Comparison of ENCODE assay signal across 8 cellular contexts in genomic region chr16:4253012-4253393, GRCh38. TPM values are rescaled to one million over a fixed set of nuclear protein-coding genes. Genes with fewer than 3 reads are reported as not detected.
DNase-seq lines count a peak whose midpoint lies in the region; TF ChIP-seq lines count a peak whose summit lies in the region.
"Not testable (repeated sequence)": the region's sequence is repeated elsewhere in the genome, so short reads cannot be mapped to it uniquely, and the experiment has no call there.

No MANE protein-coding gene starts in this region.

- peak overlapping the region; percentile 78 for H3K27ac ChIP-seq in C4-2B
- H3K27ac ChIP-seq in WERI-Rb-1: peak overlapping the region; percentile 77
- H3K27ac ChIP-seq in layer of hippocampus (ENCODE audit: low read depth, low read length): peak overlapping the region; percentile 91
- peak overlapping the region; percentile 91 for H3K27ac ChIP-seq in stomach smooth muscle (ENCODE audit: low read length)

- not testable (repeated sequence) for H3K4me1 Mint-ChIP-seq in IgD-negative memory B cell

- H3K36me3 ChIP-seq in WERI-Rb-1; neuron (ENCODE audit: insufficient read depth, low read length); stomach smooth muscle (ENCODE audit: control insufficient read depth in 2 of 2, insufficient read depth in 2 of 2, low read length in 2 of 2): not testable (repeated sequence)

- H3K9me3 Mint-ChIP-seq in IgD-negative memory B cell: not testable (repeated sequence)

- DNase-seq in WERI-Rb-1; astrocyte of the cerebellum (ENCODE audit: low read depth); epithelial cell of proximal tubule (ENCODE audit: low read depth): not testable (repeated sequence)

- peak overlapping the region; percentile 76 for H2AFZ ChIP-seq in neuron (ENCODE audit: low read depth, low read length)

- H3K4me3 ChIP-seq in WERI-Rb-1 (ENCODE audit: low read depth, low read length): peak overlapping the region; percentile 85
- H3K4me3 ChIP-seq in astrocyte of the cerebellum (ENCODE audit: low read depth, low read length): peak overlapping the region; percentile 63
- H3K4me3 ChIP-seq in epithelial cell of proximal tubule (ENCODE audit: low read depth, low read length): peak overlapping the region; percentile 78
- peak overlapping the region; percentile 81 for H3K4me3 ChIP-seq in neuron (ENCODE audit: low read length)
- H3K4me3 ChIP-seq in stomach smooth muscle (ENCODE audit: low read length in 2 of 2): peak overlapping the region; percentile 71 to 81

- peak overlapping the region; percentile 92 to 96 (median 94) for H3K4me3 Mint-ChIP-seq in IgD-negative memory B cell

- H3K27ac Mint-ChIP-seq in IgD-negative memory B cell: peak overlapping the region; percentile 51 to 98 (median 93)

- H3K4me1 ChIP-seq in neuron (ENCODE audit: insufficient read depth, low read length); stomach smooth muscle (ENCODE audit: control insufficient read depth, insufficient read depth, low read length): not testable (repeated sequence)

- H3K36me3 Mint-ChIP-seq in IgD-negative memory B cell: not testable (repeated sequence)

- not testable (repeated sequence) for TF ChIP-seq CTCF in C4-2B (conservative IDR thresholded peaks at IDR 0.05); WERI-Rb-1 (IDR thresholded peaks at IDR 0.05; ENCODE audit: low read depth, low read length); astrocyte of the cerebellum (IDR thresholded peaks at IDR 0.05; ENCODE audit: low read depth, low read length, missing control alignments); epithelial cell of proximal tubule (conservative IDR thresholded peaks at IDR 0.05; ENCODE audit: low read depth, low read length)

- H3K9me3 ChIP-seq in WERI-Rb-1 (ENCODE audit: severe bottlenecking); neuron (ENCODE audit: low read length); stomach smooth muscle (ENCODE audit: control insufficient read depth in 2 of 2, low read length in 2 of 2): not testable (repeated sequence)

- in situ Hi-C loops in astrocyte of the cerebellum (cut with HindIII; ENCODE audit: low sequenced_read_pairs): not testable (repeated sequence)

- not testable (repeated sequence) for H3K27me3 ChIP-seq in WERI-Rb-1 (ENCODE audit: insufficient read depth, low read depth, severe bottlenecking); layer of hippocampus (ENCODE audit: control insufficient read depth, insufficient read depth, low read length); neuron (ENCODE audit: insufficient read depth, low read length); stomach smooth muscle (ENCODE audit: control insufficient read depth in 1 of 2, insufficient read depth in 2 of 2, low read length in 2 of 2)

- not testable (repeated sequence) for H3K27me3 Mint-ChIP-seq in IgD-negative memory B cell

- peak overlapping the region; percentile 78 to 90 for H3K9ac ChIP-seq in stomach smooth muscle (ENCODE audit: low read length in 2 of 2)

RNA-seq across cellular contexts. Expression of gene SRL, which starts 11.1 kb away (rescaled TPM):
- not detected for polyA plus RNA-seq in IgD-negative memory B cell
- not detected in 2 replicates for total RNA-seq in epithelial cell of proximal tubule

RNA-seq across cellular contexts. Expression of gene TFAP4, which starts 19.8 kb away (rescaled TPM):
- polyA plus RNA-seq in IgD-negative memory B cell: 1.2 TPM
- 4.0 and 10.5 TPM in 2 replicates for total RNA-seq in epithelial cell of proximal tubule
